Comparison of ENCODE assay signal across 8 cellular contexts in the genomic region with DNA sequence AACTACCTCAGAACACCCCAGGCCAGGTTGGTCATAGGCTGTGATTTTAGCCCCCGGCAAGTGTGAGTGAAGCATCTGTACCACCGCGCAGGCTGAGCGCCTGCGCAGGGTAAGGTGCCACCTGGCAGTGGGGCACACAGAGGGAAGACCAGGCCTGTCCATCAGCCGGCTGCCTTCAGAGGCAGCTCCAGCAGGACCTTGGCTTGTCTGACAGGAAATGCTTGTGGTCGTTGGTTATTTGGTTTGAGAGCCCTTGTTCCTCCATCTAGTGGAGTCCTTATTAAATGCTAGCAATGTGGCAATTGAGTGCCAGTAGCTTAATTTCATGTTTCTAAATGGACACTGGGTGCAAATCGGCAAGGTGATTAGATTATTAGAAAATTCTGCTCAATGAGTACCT. TPM values are rescaled to one million over a fixed set of nuclear protein-coding genes. Genes with fewer than 3 reads are reported as not detected.
DNase-seq lines count a peak whose midpoint lies in the region; ATAC-seq and TF ChIP-seq lines count a peak whose summit lies in the region.

No MANE protein-coding gene starts in this region.

- H2AFZ ChIP-seq in PC-3 (ENCODE audit: low read length) (no peak overlapping the region), fibroblast of lung (ENCODE audit: low read length) (no peak overlapping the region)

- H3K9me3 ChIP-seq in PC-3 (ENCODE audit: low read length) (no peaks in the 10 kb centered on the region), fibroblast of lung (ENCODE audit: control insufficient read depth, insufficient read depth, low read depth, low read length) (no peaks in the 10 kb centered on the region), HAP-1 (no peaks in the 10 kb centered on the region)

- no peak overlapping the region for H3K4me2 ChIP-seq in PC-3 (ENCODE audit: low read length)
- H3K4me2 ChIP-seq in fibroblast of lung (ENCODE audit: extremely low read depth, insufficient read depth, low read length), result no peak overlapping the region

- in situ Hi-C loops in ACHN (cut with HindIII; ENCODE audit: low pct_ligation_motif_present, low pct_unique_long_range_greater_than_20kb, low sequenced_read_pairs) (no loop called here), HAP-1 (cut with MboI; ENCODE audit: low sequenced_read_pairs) (no loop called here)

- H3K36me3 ChIP-seq in PC-3 (ENCODE audit: low read depth, low read length) (peaks cover 30% of the 10 kb centered on the region; the same call in 1 of the 2 replicates), fibroblast of lung (ENCODE audit: control insufficient read depth, insufficient read depth, low read length) (no peaks in the 10 kb centered on the region), HAP-1 (replicated peaks) (peaks cover 64% of the 10 kb centered on the region)

- no peak for TF ChIP-seq CTCF in PC-3 (conservative IDR thresholded peaks at IDR 0.05; ENCODE audit: low read depth, low read length)
- TF ChIP-seq CTCF in fibroblast of lung (conservative IDR thresholded peaks at IDR 0.05 in 1 of 2, IDR thresholded peaks at IDR 0.05 in 1 of 2; ENCODE audit: low read depth in 1 of 2, low read length in 2 of 2), result peak; percentile 19 to 33
- no peak for TF ChIP-seq CTCF in omental fat pad (IDR thresholded peaks at IDR 0.05)

- intact Hi-C loops in PC-3 (cut with micrococcal nuclease), result no loop called here

- H4K20me1 ChIP-seq in PC-3 (ENCODE audit: low read length) (peaks cover 33% of the 10 kb centered on the region; the same call in 1 of the 2 replicates), fibroblast of lung (ENCODE audit: control insufficient read depth, extremely low read depth, insufficient read depth, low read length) (no peaks in the 10 kb centered on the region)

- CTCF ChIA-PET in PC-3 (lab: Charles Lee), result interaction anchor here (0.6 to 0.7 kb wide), 2 partner anchors 32 to 38 kb away, joined by 3 to 4 read pairs; no protein-coding TSS in a partner anchor

- DNase-seq in ACHN (peak; percentile 23), PC-3 (peak; percentile 27), fibroblast of lung (ENCODE audit: low read depth in 2 of 2) (peak; percentile 60 to 74), omental fat pad (ENCODE audit: low spot score) (no peak), CD1c-positive myeloid dendritic cell (ENCODE audit: extremely low spot score) (no peak), HAP-1 (ENCODE audit: low spot score in 2 of 2) (no peak)
- no peak for DNase-seq in NK-92 treated with Interleukin-12 subunit alpha and Interleukin-12 subunit beta, amount 100 ng/mL, for 24 hours (lab: John Stamatoyannopoulos, UW)

- H3K27ac ChIP-seq in PC-3 (ENCODE audit: low read length) (no peak overlapping the region), fibroblast of lung (ENCODE audit: insufficient read depth, low read length) (no peak overlapping the region)

- POLR2A ChIA-PET in PC-3 (lab: Charles Lee; ENCODE audit: unreplicated experiment), result no interaction called here

- H3K9me2 ChIP-seq in PC-3 (replicated peaks; ENCODE audit: low read length), result no peaks in the 10 kb centered on the region

- H3K9ac ChIP-seq in PC-3 (ENCODE audit: low read length), result no peak overlapping the region
- no peak overlapping the region for H3K9ac ChIP-seq in fibroblast of lung (ENCODE audit: insufficient read depth, low read length)

- BruUV-seq in PC-3 (replicated peaks; lab: Mats Ljungman, UMichigan), result no TSS peak

- no peaks in the 10 kb centered on the region for H3K27me3 ChIP-seq in PC-3 (ENCODE audit: low read length)
- H3K27me3 ChIP-seq in fibroblast of lung (ENCODE audit: control insufficient read depth, insufficient read depth, low read length), result no peaks in the 10 kb centered on the region
- no peaks in the 10 kb centered on the region for H3K27me3 ChIP-seq in HAP-1 (ENCODE audit: low read depth)

- no peak overlapping the region for H3K4me3 ChIP-seq in PC-3 (ENCODE audit: low read length)
- no peak overlapping the region for H3K4me3 ChIP-seq in fibroblast of lung (replicated peaks in 1 of 4; ENCODE audit: control extremely low read depth in 1 of 4, insufficient read depth in 1 of 4, low read depth in 3 of 4, low read length in 4 of 4)
- H3K4me3 ChIP-seq in HAP-1, result no peak overlapping the region

- peaks cover 79% of the 10 kb centered on the region for H3K79me2 ChIP-seq in PC-3 (ENCODE audit: low read length)
- H3K79me2 ChIP-seq in fibroblast of lung (ENCODE audit: control insufficient read depth, insufficient read depth, low read length), result peaks cover 38% of the 10 kb centered on the region

- peak; percentile 68 for ATAC-seq in GM19043 (IDR thresholded peaks at IDR 0.05; ENCODE audit: low read depth, unreplicated experiment)
- peak; percentile 64 for ATAC-seq in PC-3
- no peak for ATAC-seq in omental fat pad (ENCODE audit: low FRiP score)

- peaks cover 4% of the 10 kb centered on the region for H3F3A ChIP-seq in PC-3 (ENCODE audit: low read length, unreplicated experiment)

- H3K4me1 ChIP-seq in PC-3 (ENCODE audit: insufficient read depth, low read length) (no peaks in the 10 kb centered on the region), fibroblast of lung (ENCODE audit: control insufficient read depth, extremely low read depth, insufficient read depth, low read length) (peaks cover 4% of the 10 kb centered on the region), HAP-1 (no peaks in the 10 kb centered on the region; the same call in 1 of the 2 replicates)

RNA-seq across cellular contexts. Expression of a gene that starts 27.5 kb away (rescaled TPM):
- 52.8 and 53.9 TPM in 2 replicates for total RNA-seq in PC-3 (2014; rRNA removed)
- 21.8 and 24.1 TPM in 2 replicates for total RNA-seq in fibroblast of lung
- 6.2 and 8.8 TPM in 2 replicates for polyA plus RNA-seq in fibroblast of lung
- polyA plus RNA-seq in fibroblast of lung (2012), result 8.8 and 14.5 TPM in 2 replicates
- 4.6 and 12.6 TPM in 2 replicates for polyA minus RNA-seq in fibroblast of lung (ENCODE audit: low replicate concordance)
- total RNA-seq in omental fat pad, result 10 to 100 TPM; 29.7 to 72.2 (median 50.2) TPM

RNA-seq across cellular contexts. Expression of a gene that starts 39.8 kb away (rescaled TPM):
- total RNA-seq in PC-3 (2014; rRNA removed), result 64.1 and 88.4 TPM in 2 replicates
- 37.5 and 40.8 TPM in 2 replicates for total RNA-seq in fibroblast of lung
- 33.8 and 41.9 TPM in 2 replicates for polyA plus RNA-seq in fibroblast of lung
- polyA plus RNA-seq in fibroblast of lung (2012), result 41.6 and 46.1 TPM in 2 replicates
- 12.4 and 17.8 TPM in 2 replicates for polyA minus RNA-seq in fibroblast of lung (ENCODE audit: low replicate concordance)
- 10 to 100 TPM; 45.1 to 55.5 (median 48.6) TPM for total RNA-seq in omental fat pad

RNA-seq across cellular contexts. Expression of a gene that starts 44.4 kb away (rescaled TPM):
- total RNA-seq in PC-3 (2014; rRNA removed) (0.07 TPM in 1 of 2 replicates, not detected in the other), fibroblast of lung (under 0.01 TPM in 1 of 2 replicates, not detected in the other), omental fat pad (under 1 TPM in 1 of 4 donors, not detected in 3; 0.37 TPM)
- not detected in 2 replicates for polyA plus RNA-seq in fibroblast of lung
- polyA plus RNA-seq in fibroblast of lung (2012), result not detected in 2 replicates
- not detected in 2 replicates for polyA minus RNA-seq in fibroblast of lung (ENCODE audit: low replicate concordance)

Comparison
In these comparisons a context has a peak if more than half of its experiments do, and no peak if none do; other contexts are left out.
1. DNase-seq: peak in ACHN (single experiment), PC-3 (single experiment) and fibroblast of lung (2 of 2); none in omental fat pad (single experiment), CD1c-positive myeloid dendritic cell (single experiment), HAP-1 (0 of 2) and NK-92 treated with Interleukin-12 subunit alpha and Interleukin-12 subunit beta, amount 100 ng/mL, for 24 hours (single experiment).
2. CTCF ChIP-seq: peak in fibroblast of lung (2 of 2); none in PC-3 (single experiment) and omental fat pad (0 of 3).